ENCODE assay signal across 17 cellular contexts in the genomic region with DNA sequence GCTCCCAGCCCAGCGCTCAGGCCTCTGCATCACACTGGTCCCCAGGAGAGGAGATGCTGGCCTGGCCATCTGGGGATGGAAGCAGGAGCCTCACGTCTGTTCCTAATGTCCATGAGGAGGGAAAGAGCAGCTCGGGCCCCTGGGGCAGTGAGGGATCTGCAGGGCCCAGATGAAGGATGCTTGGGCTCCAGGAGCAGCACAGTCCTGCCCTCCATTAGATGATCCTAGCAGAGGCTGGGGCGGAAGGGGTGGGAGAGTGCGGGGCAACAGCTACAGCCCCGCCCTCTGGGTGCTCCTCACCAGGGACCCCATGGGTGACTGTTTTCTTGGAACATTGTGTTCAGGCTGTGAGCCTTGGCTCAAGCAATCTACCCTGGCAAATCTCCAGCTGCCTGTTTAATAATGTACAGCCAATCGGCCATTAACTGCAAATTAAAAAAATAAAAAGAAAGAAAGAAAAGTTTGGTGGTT. TPM values are rescaled to one million over a fixed set of nuclear protein-coding genes. Genes with fewer than 3 reads are reported as not detected.
DNase-seq lines count a peak whose midpoint lies in the region; ATAC-seq and TF ChIP-seq lines count a peak whose summit lies in the region.
"Had no signal": no experiment of that assay in that cellular context is flagged by ENCODE, and none has a peak within 500 bp of the region (broad histone marks: within the 10 kb centered on the region; RNA-seq: fewer than 3 reads in every experiment).

No MANE protein-coding gene starts in this region.

- peak; percentile 25 for DNase-seq in natural killer cell treated with Interleukin-12 subunit alpha and Interleukin-12 subunit beta and Interleukin-15 and Interleukin-18, amount 100 ng/mL, for 72 hours (ENCODE audit: low spot score)
- DNase-seq in natural killer cell (no peak), renal cortical epithelial cell (ENCODE audit: low read depth) (peak; percentile 69), brain microvascular endothelial cell (no peak), caudate nucleus (lab: John Stamatoyannopoulos, UW) (no peak)
- DNase-seq in stimulated activated CD8-positive, alpha-beta memory T cell treated with anti-CD3 and anti-CD28 coated beads, Interleukin-4, amount 100 ng/mL, for 48 hours, result no peak
- no peak for DNase-seq in naive thymus-derived CD4-positive, alpha-beta T cell
- DNase-seq: colonic mucosa; erythroblast; HFFc6; left lung; NK-92 treated with Interleukin-12 subunit alpha and Interleukin-12 subunit beta, amount 100 ng/mL, for 24 hours; SHP77 had no signal

- no peak overlapping the region for H3K27ac Mint-ChIP-seq in natural killer cell treated with Interleukin-12 subunit alpha and Interleukin-12 subunit beta and Interleukin-15 and Interleukin-18, amount 100 ng/mL, for 72 hours
- H3K27ac Mint-ChIP-seq in natural killer cell, result no peak overlapping the region
- no peak overlapping the region for H3K27ac Mint-ChIP-seq in naive thymus-derived CD4-positive, alpha-beta T cell
- H3K27ac Mint-ChIP-seq: activated naive CD8-positive, alpha-beta T cell; HFFc6 had no signal

- H3K9me3 Mint-ChIP-seq in natural killer cell treated with Interleukin-12 subunit alpha and Interleukin-12 subunit beta and Interleukin-15 and Interleukin-18, amount 100 ng/mL, for 72 hours, result no peaks in the 10 kb centered on the region
- no peaks in the 10 kb centered on the region for H3K9me3 Mint-ChIP-seq in natural killer cell
- H3K9me3 Mint-ChIP-seq in naive thymus-derived CD4-positive, alpha-beta T cell, result no peaks in the 10 kb centered on the region
- H3K9me3 Mint-ChIP-seq: HFFc6 had no signal

- H3K36me3 ChIP-seq in naive thymus-derived CD4-positive, alpha-beta T cell (ENCODE audit: control insufficient read depth in 2 of 3, insufficient read depth in 3 of 3, low read length in 3 of 3), result no peaks in the 10 kb centered on the region
- H3K36me3 ChIP-seq in brain microvascular endothelial cell (replicated peaks), result no peaks in the 10 kb centered on the region
- H3K36me3 ChIP-seq: colonic mucosa, left lung had no signal

- H3K9me3 ChIP-seq in naive thymus-derived CD4-positive, alpha-beta T cell (ENCODE audit: control insufficient read depth in 2 of 3, low read length in 3 of 3), result no peaks in the 10 kb centered on the region
- H3K9me3 ChIP-seq: colonic mucosa, left lung had no signal

- peak overlapping the region; percentile 72 for H3K27ac ChIP-seq in layer of hippocampus (ENCODE audit: low read depth, low read length)
- no peak overlapping the region for H3K27ac ChIP-seq in naive thymus-derived CD4-positive, alpha-beta T cell (ENCODE audit: low read depth, low read length)
- H3K27ac ChIP-seq in brain microvascular endothelial cell, result no peak overlapping the region
- no peak overlapping the region for H3K27ac ChIP-seq in caudate nucleus (ENCODE audit: low read depth, low read length)
- H3K27ac ChIP-seq: KMS-11 had no signal

- H3K4me3 Mint-ChIP-seq in natural killer cell treated with Interleukin-12 subunit alpha and Interleukin-12 subunit beta and Interleukin-15 and Interleukin-18, amount 100 ng/mL, for 72 hours, result no peak overlapping the region
- H3K4me3 Mint-ChIP-seq in natural killer cell, result no peak overlapping the region
- H3K4me3 Mint-ChIP-seq in naive thymus-derived CD4-positive, alpha-beta T cell, result no peak overlapping the region
- H3K4me3 Mint-ChIP-seq: activated naive CD8-positive, alpha-beta T cell; HFFc6 had no signal

- POLR2A ChIA-PET in naive thymus-derived CD4-positive, alpha-beta T cell (lab: Charles Lee), result no interaction called here

- in situ Hi-C loops in brain microvascular endothelial cell (cut with HindIII; ENCODE audit: low pct_ligation_motif_present, low sequenced_read_pairs), result no loop called here

- H3K4me3 ChIP-seq in naive thymus-derived CD4-positive, alpha-beta T cell (ENCODE audit: low read length), result no peak overlapping the region
- no peak overlapping the region for H3K4me3 ChIP-seq in brain microvascular endothelial cell (ENCODE audit: low read depth, low read length)
- H3K4me3 ChIP-seq: colonic mucosa, left lung had no signal

- ATAC-seq in natural killer cell treated with Interleukin-12 subunit alpha and Interleukin-12 subunit beta and Interleukin-15 and Interleukin-18, amount 100 ng/mL, for 72 hours, result no peak
- no peak for ATAC-seq in natural killer cell
- ATAC-seq in naive thymus-derived CD4-positive, alpha-beta T cell, result no peak
- ATAC-seq: left lung had no signal

- TF ChIP-seq CTCF in natural killer cell (IDR thresholded peaks at IDR 0.05), result no peak
- no peak for TF ChIP-seq CTCF in brain microvascular endothelial cell (IDR thresholded peaks at IDR 0.05; ENCODE audit: low read depth, low read length, missing control alignments)

- H3K4me1 ChIP-seq in naive thymus-derived CD4-positive, alpha-beta T cell (ENCODE audit: control insufficient read depth in 2 of 2, insufficient read depth in 2 of 2, low read length in 2 of 2), result no peaks in the 10 kb centered on the region
- H3K4me1 ChIP-seq: colonic mucosa had no signal

- peaks cover 11 to 24% of the 10 kb centered on the region in 2 donors for H3K27me3 Mint-ChIP-seq in natural killer cell treated with Interleukin-12 subunit alpha and Interleukin-12 subunit beta and Interleukin-15 and Interleukin-18, amount 100 ng/mL, for 72 hours
- H3K27me3 Mint-ChIP-seq in natural killer cell (ENCODE audit: low read depth in 2 of 2), result peaks cover 7 to 17% of the 10 kb centered on the region in 2 donors
- peaks cover 0 to 14% (median 4%) of the 10 kb centered on the region in 5 donors for H3K27me3 Mint-ChIP-seq in naive thymus-derived CD4-positive, alpha-beta T cell
- H3K27me3 Mint-ChIP-seq: activated naive CD8-positive, alpha-beta T cell had no signal

- no peaks in the 10 kb centered on the region for H3K27me3 ChIP-seq in layer of hippocampus (ENCODE audit: control insufficient read depth, insufficient read depth, low read length)
- H3K27me3 ChIP-seq in naive thymus-derived CD4-positive, alpha-beta T cell (ENCODE audit: control insufficient read depth in 2 of 2, insufficient read depth in 2 of 2, low read length in 2 of 2), result no peaks in the 10 kb centered on the region
- H3K27me3 ChIP-seq in brain microvascular endothelial cell (replicated peaks), result no peaks in the 10 kb centered on the region
- H3K27me3 ChIP-seq: colonic mucosa, left lung had no signal

- no peaks in the 10 kb centered on the region for H3K4me1 Mint-ChIP-seq in natural killer cell treated with Interleukin-12 subunit alpha and Interleukin-12 subunit beta and Interleukin-15 and Interleukin-18, amount 100 ng/mL, for 72 hours (ENCODE audit: low read depth in 2 of 2)
- no peaks in the 10 kb centered on the region for H3K4me1 Mint-ChIP-seq in natural killer cell
- peaks cover 0 to 3% (median 0%) of the 10 kb centered on the region in 7 donors for H3K4me1 Mint-ChIP-seq in naive thymus-derived CD4-positive, alpha-beta T cell

- intact Hi-C loops in natural killer cell (cut with micrococcal nuclease), result no loop called here
- intact Hi-C loops in naive thymus-derived CD4-positive, alpha-beta T cell (cut with micrococcal nuclease), result no loop called here

- H3K36me3 Mint-ChIP-seq in natural killer cell treated with Interleukin-12 subunit alpha and Interleukin-12 subunit beta and Interleukin-15 and Interleukin-18, amount 100 ng/mL, for 72 hours, result no peaks in the 10 kb centered on the region
- H3K36me3 Mint-ChIP-seq in natural killer cell, result no peaks in the 10 kb centered on the region
- H3K36me3 Mint-ChIP-seq in naive thymus-derived CD4-positive, alpha-beta T cell, result no peaks in the 10 kb centered on the region
- H3K36me3 Mint-ChIP-seq: activated naive CD8-positive, alpha-beta T cell had no signal

- CTCF ChIA-PET in naive thymus-derived CD4-positive, alpha-beta T cell (lab: Charles Lee), result no interaction called here

RNA-seq across cellular contexts. Expression of a gene that starts 49.7 kb away (rescaled TPM):
- total RNA-seq in natural killer cell treated with Interleukin-12 subunit alpha and Interleukin-12 subunit beta and Interleukin-15 and Interleukin-18, amount 100 ng/mL, for 72 hours, result 1 to 10 TPM in 1 of 2 donors, under 1 TPM in 1; 0.29 to 2.1 TPM
- total RNA-seq in natural killer cell (1 to 10 TPM; 1.1 to 3.0 (median 2.1) TPM), renal cortical epithelial cell (36.1 and 206 TPM in 2 replicates)
- 1 to 10 TPM in 2 of 5 experiments, under 1 TPM in 3; 0.50 to 5.0 (median 0.81) TPM for total RNA-seq in naive thymus-derived CD4-positive, alpha-beta T cell
- polyA plus RNA-seq in naive thymus-derived CD4-positive, alpha-beta T cell, result not detected
- total RNA-seq: G401 had no signal

Comparison
In these comparisons a context has a peak if more than half of its experiments do, and no peak if none do; other contexts are left out.
1. DNase-seq: peak in natural killer cell treated with Interleukin-12 subunit alpha and Interleukin-12 subunit beta and Interleukin-15 and Interleukin-18, amount 100 ng/mL, for 72 hours (single experiment) and renal cortical epithelial cell (single experiment); none in natural killer cell (single experiment), stimulated activated CD8-positive, alpha-beta memory T cell treated with anti-CD3 and anti-CD28 coated beads, Interleukin-4, amount 100 ng/mL, for 48 hours (single experiment), naive thymus-derived CD4-positive, alpha-beta T cell (0 of 9), brain microvascular endothelial cell (single experiment) and caudate nucleus (0 of 61).